ENCODE assay signal across 1 cellular context in the genomic region with DNA sequence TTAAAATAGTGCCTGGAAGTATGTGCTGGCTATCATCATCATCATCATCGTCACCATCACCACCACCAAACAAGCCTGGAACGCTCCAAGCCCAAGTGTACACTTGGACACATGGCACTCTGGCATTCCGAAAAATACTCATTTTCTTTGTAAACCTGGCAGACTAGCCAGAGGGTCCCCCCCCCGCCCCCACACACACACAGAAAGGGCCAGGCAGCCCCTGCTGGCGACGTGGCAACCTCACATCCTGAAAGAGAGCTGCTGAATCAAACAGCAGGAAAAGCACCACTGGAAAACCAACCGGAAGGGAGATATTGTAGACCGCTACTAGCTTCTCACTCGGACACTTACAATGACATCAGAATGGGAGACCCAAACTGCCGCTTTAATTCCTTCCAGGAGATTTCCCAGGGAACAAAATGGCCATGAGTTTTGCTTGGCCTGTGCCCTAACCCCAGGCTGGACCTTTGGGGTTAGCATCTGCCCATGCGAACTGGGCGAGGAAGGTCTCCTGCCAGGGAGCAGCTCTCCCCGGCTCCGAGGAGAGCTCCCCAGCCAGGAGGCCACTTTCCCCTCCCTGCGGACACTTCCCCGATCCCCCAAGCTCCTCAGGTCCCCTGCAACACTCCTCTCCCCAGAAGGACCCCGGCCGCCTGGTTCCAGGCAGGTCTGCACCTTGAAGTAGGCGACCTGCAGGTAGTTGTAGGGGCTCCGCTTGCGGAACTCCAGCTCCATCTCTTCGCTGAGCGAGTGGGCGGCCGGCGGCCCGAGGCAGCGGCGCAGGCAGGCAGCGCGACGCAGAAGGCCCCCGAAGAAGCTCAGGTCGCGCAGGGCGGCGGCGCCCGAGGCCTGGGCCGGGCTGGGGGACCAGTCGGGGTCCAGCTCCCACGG.
TF ChIP-seq lines count a peak whose summit lies in the region.

No MANE protein-coding gene starts in this region.

TF ChIP-seq in K562, 482 proteins besides CTCF, POLR2A, EP300 and RAD21 (continued from another document and continues in another):
- TF ChIP-seq, protein P1, sequence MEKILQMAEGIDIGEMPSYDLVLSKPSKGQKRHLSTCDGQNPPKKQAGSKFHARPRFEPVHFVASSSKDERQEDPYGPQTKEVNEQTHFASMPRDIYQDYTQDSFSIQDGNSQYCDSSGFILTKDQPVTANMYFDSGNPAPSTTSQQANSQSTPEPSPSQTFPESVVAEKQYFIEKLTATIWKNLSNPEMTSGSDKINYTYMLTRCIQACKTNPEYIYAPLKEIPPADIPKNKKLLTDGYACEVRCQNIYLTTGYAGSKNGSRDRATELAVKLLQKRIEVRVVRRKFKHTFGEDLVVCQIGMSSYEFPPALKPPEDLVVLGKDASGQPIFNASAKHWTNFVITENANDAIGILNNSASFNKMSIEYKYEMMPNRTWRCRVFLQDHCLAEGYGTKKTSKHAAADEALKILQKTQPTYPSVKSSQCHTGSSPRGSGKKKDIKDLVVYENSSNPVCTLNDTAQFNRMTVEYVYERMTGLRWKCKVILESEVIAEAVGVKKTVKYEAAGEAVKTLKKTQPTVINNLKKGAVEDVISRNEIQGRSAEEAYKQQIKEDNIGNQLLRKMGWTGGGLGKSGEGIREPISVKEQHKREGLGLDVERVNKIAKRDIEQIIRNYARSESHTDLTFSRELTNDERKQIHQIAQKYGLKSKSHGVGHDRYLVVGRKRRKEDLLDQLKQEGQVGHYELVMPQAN (IDR thresholded peaks at IDR 0.05; ENCODE audit: borderline replicate concordance) = no peak; the same call in 1 of the 2 replicates
- TF ChIP-seq, protein P2, sequence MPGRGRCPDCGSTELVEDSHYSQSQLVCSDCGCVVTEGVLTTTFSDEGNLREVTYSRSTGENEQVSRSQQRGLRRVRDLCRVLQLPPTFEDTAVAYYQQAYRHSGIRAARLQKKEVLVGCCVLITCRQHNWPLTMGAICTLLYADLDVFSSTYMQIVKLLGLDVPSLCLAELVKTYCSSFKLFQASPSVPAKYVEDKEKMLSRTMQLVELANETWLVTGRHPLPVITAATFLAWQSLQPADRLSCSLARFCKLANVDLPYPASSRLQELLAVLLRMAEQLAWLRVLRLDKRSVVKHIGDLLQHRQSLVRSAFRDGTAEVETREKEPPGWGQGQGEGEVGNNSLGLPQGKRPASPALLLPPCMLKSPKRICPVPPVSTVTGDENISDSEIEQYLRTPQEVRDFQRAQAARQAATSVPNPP (IDR thresholded peaks at IDR 0.05; ENCODE audit: borderline replicate concordance, insufficient read depth, insufficient read length) = no peak
- TF ChIP-seq ZNF551 (CRISPR knock-in tag; IDR thresholded peaks at IDR 0.05) (no peak), MCM5 (IDR thresholded peaks at IDR 0.05; ENCODE audit: low read depth) (no peak), NR1H2 (CRISPR knock-in tag; IDR thresholded peaks at IDR 0.05) (peak; percentile 88), MAFK (IDR thresholded peaks at IDR 0.05; ENCODE audit: low read length) (no peak), SIX5 (IDR thresholded peaks at IDR 0.05; ENCODE audit: borderline replicate concordance in 1 of 2, insufficient read depth in 1 of 2, low read depth in 1 of 2, low read length in 2 of 2) (no peak), PRMT5 (CRISPR knock-in tag; IDR thresholded peaks at IDR 0.05) (no peak), GATA2 (CRISPR knock-in tag; IDR thresholded peaks at IDR 0.05) (no peak), HNRNPK (IDR thresholded peaks at IDR 0.05; ENCODE audit: low read depth, low read length, poor library complexity, severe bottlenecking) (no peak), YY1 (IDR thresholded peaks at IDR 0.05; ENCODE audit: borderline replicate concordance in 1 of 3, control insufficient read depth in 1 of 3, extremely low read depth in 1 of 3, insufficient read depth in 3 of 3, insufficient read length in 1 of 3, insufficient replicate concordance in 2 of 3, low read depth in 1 of 3, low read length in 2 of 3) (no peak), CCNT2 (IDR thresholded peaks at IDR 0.05; ENCODE audit: borderline replicate concordance, extremely low read depth, insufficient read length, low read depth, low read length) (no peak), RBM34 (IDR thresholded peaks at IDR 0.05; ENCODE audit: borderline replicate concordance, insufficient read depth, low read length) (no peak), ZNF140 (CRISPR knock-in tag; IDR thresholded peaks at IDR 0.05) (no peak), POLR2AphosphoS2 (IDR thresholded peaks at IDR 0.05; ENCODE audit: low read length) (no peak), ZNF12 (CRISPR knock-in tag; IDR thresholded peaks at IDR 0.05) (0 out of 2 replicates have a peak, but pooled peaks have one; percentile 20), CBFA2T2 (conservative IDR thresholded peaks at IDR 0.05) (no peak), ZNF764 (CRISPR knock-in tag; IDR thresholded peaks at IDR 0.05; ENCODE audit: low read depth) (no peak), ZNF184 (CRISPR knock-in tag; IDR thresholded peaks at IDR 0.05) (no peak), ZNF41 (CRISPR knock-in tag; conservative IDR thresholded peaks at IDR 0.05) (no peak), ZNF785 (CRISPR knock-in tag; IDR thresholded peaks at IDR 0.05) (no peak), ZNF444 (CRISPR knock-in tag; IDR thresholded peaks at IDR 0.05) (no peak), HNRNPLL (IDR thresholded peaks at IDR 0.05; ENCODE audit: low read depth, low read length, poor library complexity, severe bottlenecking) (no peak), ZSCAN32 (CRISPR knock-in tag; IDR thresholded peaks at IDR 0.05) (no peak), SAFB2 (IDR thresholded peaks at IDR 0.05; ENCODE audit: borderline replicate concordance, low read depth, low read length, severe bottlenecking) (no peak), TAF15 (IDR thresholded peaks at IDR 0.05; ENCODE audit: low read depth, low read length) (no peak), ILK (tag; IDR thresholded peaks at IDR 0.05; ENCODE audit: borderline replicate concordance, low read depth) (no peak), EP400 (IDR thresholded peaks at IDR 0.05) (peak; percentile 77), ZNF165 (CRISPR knock-in tag; IDR thresholded peaks at IDR 0.05; ENCODE audit: borderline replicate concordance) (no peak)
- TF ChIP-seq, protein P3, sequence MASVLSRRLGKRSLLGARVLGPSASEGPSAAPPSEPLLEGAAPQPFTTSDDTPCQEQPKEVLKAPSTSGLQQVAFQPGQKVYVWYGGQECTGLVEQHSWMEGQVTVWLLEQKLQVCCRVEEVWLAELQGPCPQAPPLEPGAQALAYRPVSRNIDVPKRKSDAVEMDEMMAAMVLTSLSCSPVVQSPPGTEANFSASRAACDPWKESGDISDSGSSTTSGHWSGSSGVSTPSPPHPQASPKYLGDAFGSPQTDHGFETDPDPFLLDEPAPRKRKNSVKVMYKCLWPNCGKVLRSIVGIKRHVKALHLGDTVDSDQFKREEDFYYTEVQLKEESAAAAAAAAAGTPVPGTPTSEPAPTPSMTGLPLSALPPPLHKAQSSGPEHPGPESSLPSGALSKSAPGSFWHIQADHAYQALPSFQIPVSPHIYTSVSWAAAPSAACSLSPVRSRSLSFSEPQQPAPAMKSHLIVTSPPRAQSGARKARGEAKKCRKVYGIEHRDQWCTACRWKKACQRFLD (CRISPR knock-in tag; IDR thresholded peaks at IDR 0.05) = no peak
- TF ChIP-seq, protein P4, sequence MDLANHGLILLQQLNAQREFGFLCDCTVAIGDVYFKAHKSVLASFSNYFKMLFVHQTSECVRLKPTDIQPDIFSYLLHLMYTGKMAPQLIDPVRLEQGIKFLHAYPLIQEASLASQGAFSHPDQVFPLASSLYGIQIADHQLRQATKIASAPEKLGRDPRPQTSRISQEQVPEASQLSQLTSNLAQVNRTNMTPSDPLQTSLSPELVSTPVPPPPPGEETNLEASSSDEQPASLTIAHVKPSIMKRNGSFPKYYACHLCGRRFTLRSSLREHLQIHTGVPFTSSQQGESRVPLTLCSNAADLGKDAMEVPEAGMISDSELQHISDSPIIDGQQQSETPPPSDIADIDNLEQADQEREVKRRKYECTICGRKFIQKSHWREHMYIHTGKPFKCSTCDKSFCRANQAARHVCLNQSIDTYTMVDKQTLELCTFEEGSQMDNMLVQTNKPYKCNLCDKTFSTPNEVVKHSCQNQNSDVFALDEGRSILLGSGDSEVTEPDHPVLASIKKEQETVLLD (IDR thresholded peaks at IDR 0.05) = no peak
- TF ChIP-seq, protein P5, sequence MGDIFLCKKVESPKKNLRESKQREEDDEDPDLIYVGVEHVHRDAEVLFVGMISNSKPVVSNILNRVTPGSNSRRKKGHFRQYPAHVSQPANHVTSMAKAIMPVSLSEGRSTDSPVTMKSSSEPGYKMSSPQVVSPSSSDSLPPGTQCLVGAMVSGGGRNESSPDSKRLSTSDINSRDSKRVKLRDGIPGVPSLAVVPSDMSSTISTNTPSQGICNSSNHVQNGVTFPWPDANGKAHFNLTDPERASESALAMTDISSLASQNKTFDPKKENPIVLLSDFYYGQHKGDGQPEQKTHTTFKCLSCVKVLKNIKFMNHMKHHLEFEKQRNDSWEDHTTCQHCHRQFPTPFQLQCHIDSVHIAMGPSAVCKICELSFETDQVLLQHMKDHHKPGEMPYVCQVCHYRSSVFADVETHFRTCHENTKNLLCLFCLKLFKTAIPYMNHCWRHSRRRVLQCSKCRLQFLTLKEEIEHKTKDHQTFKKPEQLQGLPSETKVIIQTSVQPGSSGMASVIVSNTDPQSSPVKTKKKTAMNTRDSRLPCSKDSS (IDR thresholded peaks at IDR 0.05; ENCODE audit: low read depth, partially characterized antibody) = no peak
- TF ChIP-seq, protein P6, sequence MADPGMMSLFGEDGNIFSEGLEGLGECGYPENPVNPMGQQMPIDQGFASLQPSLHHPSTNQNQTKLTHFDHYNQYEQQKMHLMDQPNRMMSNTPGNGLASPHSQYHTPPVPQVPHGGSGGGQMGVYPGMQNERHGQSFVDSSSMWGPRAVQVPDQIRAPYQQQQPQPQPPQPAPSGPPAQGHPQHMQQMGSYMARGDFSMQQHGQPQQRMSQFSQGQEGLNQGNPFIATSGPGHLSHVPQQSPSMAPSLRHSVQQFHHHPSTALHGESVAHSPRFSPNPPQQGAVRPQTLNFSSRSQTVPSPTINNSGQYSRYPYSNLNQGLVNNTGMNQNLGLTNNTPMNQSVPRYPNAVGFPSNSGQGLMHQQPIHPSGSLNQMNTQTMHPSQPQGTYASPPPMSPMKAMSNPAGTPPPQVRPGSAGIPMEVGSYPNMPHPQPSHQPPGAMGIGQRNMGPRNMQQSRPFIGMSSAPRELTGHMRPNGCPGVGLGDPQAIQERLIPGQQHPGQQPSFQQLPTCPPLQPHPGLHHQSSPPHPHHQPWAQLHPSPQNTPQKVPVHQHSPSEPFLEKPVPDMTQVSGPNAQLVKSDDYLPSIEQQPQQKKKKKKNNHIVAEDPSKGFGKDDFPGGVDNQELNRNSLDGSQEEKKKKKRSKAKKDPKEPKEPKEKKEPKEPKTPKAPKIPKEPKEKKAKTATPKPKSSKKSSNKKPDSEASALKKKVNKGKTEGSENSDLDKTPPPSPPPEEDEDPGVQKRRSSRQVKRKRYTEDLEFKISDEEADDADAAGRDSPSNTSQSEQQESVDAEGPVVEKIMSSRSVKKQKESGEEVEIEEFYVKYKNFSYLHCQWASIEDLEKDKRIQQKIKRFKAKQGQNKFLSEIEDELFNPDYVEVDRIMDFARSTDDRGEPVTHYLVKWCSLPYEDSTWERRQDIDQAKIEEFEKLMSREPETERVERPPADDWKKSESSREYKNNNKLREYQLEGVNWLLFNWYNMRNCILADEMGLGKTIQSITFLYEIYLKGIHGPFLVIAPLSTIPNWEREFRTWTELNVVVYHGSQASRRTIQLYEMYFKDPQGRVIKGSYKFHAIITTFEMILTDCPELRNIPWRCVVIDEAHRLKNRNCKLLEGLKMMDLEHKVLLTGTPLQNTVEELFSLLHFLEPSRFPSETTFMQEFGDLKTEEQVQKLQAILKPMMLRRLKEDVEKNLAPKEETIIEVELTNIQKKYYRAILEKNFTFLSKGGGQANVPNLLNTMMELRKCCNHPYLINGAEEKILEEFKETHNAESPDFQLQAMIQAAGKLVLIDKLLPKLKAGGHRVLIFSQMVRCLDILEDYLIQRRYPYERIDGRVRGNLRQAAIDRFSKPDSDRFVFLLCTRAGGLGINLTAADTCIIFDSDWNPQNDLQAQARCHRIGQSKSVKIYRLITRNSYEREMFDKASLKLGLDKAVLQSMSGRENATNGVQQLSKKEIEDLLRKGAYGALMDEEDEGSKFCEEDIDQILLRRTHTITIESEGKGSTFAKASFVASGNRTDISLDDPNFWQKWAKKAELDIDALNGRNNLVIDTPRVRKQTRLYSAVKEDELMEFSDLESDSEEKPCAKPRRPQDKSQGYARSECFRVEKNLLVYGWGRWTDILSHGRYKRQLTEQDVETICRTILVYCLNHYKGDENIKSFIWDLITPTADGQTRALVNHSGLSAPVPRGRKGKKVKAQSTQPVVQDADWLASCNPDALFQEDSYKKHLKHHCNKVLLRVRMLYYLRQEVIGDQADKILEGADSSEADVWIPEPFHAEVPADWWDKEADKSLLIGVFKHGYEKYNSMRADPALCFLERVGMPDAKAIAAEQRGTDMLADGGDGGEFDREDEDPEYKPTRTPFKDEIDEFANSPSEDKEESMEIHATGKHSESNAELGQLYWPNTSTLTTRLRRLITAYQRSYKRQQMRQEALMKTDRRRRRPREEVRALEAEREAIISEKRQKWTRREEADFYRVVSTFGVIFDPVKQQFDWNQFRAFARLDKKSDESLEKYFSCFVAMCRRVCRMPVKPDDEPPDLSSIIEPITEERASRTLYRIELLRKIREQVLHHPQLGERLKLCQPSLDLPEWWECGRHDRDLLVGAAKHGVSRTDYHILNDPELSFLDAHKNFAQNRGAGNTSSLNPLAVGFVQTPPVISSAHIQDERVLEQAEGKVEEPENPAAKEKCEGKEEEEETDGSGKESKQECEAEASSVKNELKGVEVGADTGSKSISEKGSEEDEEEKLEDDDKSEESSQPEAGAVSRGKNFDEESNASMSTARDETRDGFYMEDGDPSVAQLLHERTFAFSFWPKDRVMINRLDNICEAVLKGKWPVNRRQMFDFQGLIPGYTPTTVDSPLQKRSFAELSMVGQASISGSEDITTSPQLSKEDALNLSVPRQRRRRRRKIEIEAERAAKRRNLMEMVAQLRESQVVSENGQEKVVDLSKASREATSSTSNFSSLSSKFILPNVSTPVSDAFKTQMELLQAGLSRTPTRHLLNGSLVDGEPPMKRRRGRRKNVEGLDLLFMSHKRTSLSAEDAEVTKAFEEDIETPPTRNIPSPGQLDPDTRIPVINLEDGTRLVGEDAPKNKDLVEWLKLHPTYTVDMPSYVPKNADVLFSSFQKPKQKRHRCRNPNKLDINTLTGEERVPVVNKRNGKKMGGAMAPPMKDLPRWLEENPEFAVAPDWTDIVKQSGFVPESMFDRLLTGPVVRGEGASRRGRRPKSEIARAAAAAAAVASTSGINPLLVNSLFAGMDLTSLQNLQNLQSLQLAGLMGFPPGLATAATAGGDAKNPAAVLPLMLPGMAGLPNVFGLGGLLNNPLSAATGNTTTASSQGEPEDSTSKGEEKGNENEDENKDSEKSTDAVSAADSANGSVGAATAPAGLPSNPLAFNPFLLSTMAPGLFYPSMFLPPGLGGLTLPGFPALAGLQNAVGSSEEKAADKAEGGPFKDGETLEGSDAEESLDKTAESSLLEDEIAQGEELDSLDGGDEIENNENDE (IDR thresholded peaks at IDR 0.05; ENCODE audit: low read depth, low read length) = no peak
- TF ChIP-seq, protein P7, sequence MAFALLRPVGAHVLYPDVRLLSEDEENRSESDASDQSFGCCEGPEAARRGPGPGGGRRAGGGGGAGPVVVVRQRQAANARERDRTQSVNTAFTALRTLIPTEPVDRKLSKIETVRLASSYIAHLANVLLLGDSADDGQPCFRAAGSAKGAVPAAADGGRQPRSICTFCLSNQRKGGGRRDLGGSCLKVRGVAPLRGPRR (CRISPR knock-in tag; IDR thresholded peaks at IDR 0.05) = no peak
- TF ChIP-seq, protein P8, sequence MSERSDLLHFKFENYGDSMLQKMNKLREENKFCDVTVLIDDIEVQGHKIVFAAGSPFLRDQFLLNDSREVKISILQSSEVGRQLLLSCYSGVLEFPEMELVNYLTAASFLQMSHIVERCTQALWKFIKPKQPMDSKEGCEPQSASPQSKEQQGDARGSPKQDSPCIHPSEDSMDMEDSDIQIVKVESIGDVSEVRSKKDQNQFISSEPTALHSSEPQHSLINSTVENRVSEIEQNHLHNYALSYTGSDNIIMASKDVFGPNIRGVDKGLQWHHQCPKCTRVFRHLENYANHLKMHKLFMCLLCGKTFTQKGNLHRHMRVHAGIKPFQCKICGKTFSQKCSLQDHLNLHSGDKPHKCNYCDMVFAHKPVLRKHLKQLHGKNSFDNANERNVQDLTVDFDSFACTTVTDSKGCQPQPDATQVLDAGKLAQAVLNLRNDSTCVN (CRISPR knock-in tag; IDR thresholded peaks at IDR 0.05) = no peak
